In the genomic region with DNA sequence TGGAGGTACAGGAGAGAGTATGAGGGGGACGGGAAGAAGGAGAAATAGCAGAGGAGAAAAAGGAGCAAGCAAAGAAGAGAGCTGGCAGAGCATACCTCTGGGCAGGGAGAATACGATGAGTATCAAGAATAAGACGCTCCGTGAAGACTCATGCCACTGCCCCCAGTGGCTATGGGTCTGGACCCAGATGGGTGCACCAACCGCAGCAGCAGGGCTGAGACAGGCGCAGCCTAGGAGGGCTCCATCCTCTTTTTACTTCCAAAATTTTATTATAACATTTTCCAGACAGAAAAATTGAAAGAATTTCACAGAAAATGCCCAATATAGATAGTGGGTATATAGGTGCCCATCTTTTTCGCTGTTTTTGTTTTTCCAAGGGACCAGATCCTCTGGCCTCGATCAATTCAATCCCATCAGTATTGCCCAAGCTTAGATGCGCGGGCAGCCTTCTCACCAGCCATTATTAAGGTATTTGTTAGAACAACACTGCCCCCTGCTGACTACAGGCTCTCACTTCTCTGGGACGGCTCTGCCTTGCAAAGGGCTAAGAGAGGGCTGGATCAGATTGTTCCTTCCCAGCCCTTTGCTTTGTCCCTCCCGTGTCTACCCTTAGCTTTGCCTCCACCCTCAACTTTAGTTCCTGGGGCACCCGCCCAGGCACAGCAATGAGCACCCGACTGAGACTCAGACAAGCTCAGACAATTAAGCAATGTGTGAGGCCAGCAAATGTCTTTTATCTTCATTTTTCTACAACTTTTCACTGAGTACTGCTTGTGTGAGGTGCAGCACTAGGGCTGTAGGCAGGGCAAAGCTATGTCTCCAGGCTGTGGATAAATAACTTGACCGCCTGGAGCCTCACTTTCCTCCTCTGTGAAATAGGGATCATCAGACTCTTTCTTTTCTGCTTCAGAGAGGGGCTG, we compare ENCODE assay signal across 8 cellular contexts.
A peak's percentile ranks its signal among the peaks of the same experiment; 100 is the strongest.
DNase-seq lines count a peak whose midpoint lies in the region; ATAC-seq and TF ChIP-seq lines count a peak whose summit lies in the region.

No MANE protein-coding gene starts in this region.

- H3K36me3 ChIP-seq in brain microvascular endothelial cell (replicated peaks): no peaks in the 10 kb centered on the region

- no peak overlapping the region for H3K4me3 ChIP-seq in brain microvascular endothelial cell (ENCODE audit: low read depth, low read length)

- ATAC-seq in GM18505 (IDR thresholded peaks at IDR 0.05; ENCODE audit: unreplicated experiment): peak; percentile 80
- peak; percentile 80 for ATAC-seq in HG02981 (IDR thresholded peaks at IDR 0.05; ENCODE audit: unreplicated experiment)

- no peak overlapping the region for H3K27ac ChIP-seq in 22Rv1
- no peak overlapping the region for H3K27ac ChIP-seq in brain microvascular endothelial cell

- TF ChIP-seq CTCF in 22Rv1 (IDR thresholded peaks at IDR 0.05): peak; percentile 92
- TF ChIP-seq CTCF in brain microvascular endothelial cell (IDR thresholded peaks at IDR 0.05; ENCODE audit: low read depth, low read length, missing control alignments): peak; percentile 87

- in situ Hi-C loops in brain microvascular endothelial cell (cut with HindIII; ENCODE audit: low pct_ligation_motif_present, low sequenced_read_pairs): no loop called here

- DNase-seq in NCI-H2081 (lab: John Stamatoyannopoulos, UW) (peak; percentile 86 to 91), UCSD-AML1 (lab: John Stamatoyannopoulos, UW; ENCODE audit: unreplicated experiment) (peak; percentile 39), brain microvascular endothelial cell (peak; percentile 82), iris pigment epithelial cell (ENCODE audit: low read depth) (peak; percentile 82)
- peak; percentile 66 to 72 for DNase-seq in stimulated activated CD4-positive, alpha-beta T cell treated with anti-CD3 and anti-CD28 coated beads, Interleukin-15, amount 100 ng/mL, for 48 hours (ENCODE audit: low read depth in 2 of 2)

- no peaks in the 10 kb centered on the region for H3K27me3 ChIP-seq in brain microvascular endothelial cell (replicated peaks)

- no peak for TF ChIP-seq POLR2A in GM18505 (IDR thresholded peaks at IDR 0.05; ENCODE audit: borderline replicate concordance, extremely low read depth, insufficient read depth, insufficient read length)
